ENCODE assay signal across 1 cellular context in genomic region chr2:171893824-171894611, GRCh38.
TF ChIP-seq lines count a peak whose summit lies in the region.

A gene with protein sequence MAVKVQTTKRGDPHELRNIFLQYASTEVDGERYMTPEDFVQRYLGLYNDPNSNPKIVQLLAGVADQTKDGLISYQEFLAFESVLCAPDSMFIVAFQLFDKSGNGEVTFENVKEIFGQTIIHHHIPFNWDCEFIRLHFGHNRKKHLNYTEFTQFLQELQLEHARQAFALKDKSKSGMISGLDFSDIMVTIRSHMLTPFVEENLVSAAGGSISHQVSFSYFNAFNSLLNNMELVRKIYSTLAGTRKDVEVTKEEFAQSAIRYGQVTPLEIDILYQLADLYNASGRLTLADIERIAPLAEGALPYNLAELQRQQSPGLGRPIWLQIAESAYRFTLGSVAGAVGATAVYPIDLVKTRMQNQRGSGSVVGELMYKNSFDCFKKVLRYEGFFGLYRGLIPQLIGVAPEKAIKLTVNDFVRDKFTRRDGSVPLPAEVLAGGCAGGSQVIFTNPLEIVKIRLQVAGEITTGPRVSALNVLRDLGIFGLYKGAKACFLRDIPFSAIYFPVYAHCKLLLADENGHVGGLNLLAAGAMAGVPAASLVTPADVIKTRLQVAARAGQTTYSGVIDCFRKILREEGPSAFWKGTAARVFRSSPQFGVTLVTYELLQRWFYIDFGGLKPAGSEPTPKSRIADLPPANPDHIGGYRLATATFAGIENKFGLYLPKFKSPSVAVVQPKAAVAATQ (minus strand): TSS chr2:171894244. CDS start chr2:171894214, 30 bp downstream.

TF ChIP-seq in K562, 482 proteins besides CTCF, POLR2A, EP300 and RAD21 (continued from another document and continues in another):
- TF ChIP-seq, protein P1, sequence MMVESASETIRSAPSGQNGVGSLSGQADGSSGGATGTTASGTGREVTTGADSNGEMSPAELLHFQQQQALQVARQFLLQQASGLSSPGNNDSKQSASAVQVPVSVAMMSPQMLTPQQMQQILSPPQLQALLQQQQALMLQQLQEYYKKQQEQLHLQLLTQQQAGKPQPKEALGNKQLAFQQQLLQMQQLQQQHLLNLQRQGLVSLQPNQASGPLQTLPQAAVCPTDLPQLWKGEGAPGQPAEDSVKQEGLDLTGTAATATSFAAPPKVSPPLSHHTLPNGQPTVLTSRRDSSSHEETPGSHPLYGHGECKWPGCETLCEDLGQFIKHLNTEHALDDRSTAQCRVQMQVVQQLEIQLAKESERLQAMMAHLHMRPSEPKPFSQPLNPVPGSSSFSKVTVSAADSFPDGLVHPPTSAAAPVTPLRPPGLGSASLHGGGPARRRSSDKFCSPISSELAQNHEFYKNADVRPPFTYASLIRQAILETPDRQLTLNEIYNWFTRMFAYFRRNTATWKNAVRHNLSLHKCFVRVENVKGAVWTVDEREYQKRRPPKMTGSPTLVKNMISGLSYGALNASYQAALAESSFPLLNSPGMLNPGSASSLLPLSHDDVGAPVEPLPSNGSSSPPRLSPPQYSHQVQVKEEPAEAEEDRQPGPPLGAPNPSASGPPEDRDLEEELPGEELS (CRISPR knock-in tag; IDR thresholded peaks at IDR 0.05; ENCODE audit: borderline replicate concordance), result peak; percentile 85; the same call in 1 of the 2 replicates
- TF ChIP-seq ZSCAN29 (IDR thresholded peaks at IDR 0.05), result no peak
- 0 out of 4 replicates have a peak, but pooled peaks of 1 of the 2 experiments have one; percentile 1 for TF ChIP-seq RCOR1 (IDR thresholded peaks at IDR 0.05; ENCODE audit: borderline replicate concordance in 1 of 2, low read depth in 2 of 2, low read length in 2 of 2)
- TF ChIP-seq SP2 (IDR thresholded peaks at IDR 0.05; ENCODE audit: extremely low read depth, low read depth, low read length, poor library complexity, severe bottlenecking), result no peak
- no peak for TF ChIP-seq RBM15 (IDR thresholded peaks at IDR 0.05; ENCODE audit: insufficient read depth, low read length)
- no peak for TF ChIP-seq PURB (CRISPR knock-in tag; IDR thresholded peaks at IDR 0.05; ENCODE audit: low read depth)
- no peak for TF ChIP-seq FIP1L1 (IDR thresholded peaks at IDR 0.05; ENCODE audit: low read depth, low read length, poor library complexity, severe bottlenecking)
- no peak for TF ChIP-seq POLR3G (IDR thresholded peaks at IDR 0.05; ENCODE audit: extremely low read depth, insufficient read length, insufficient replicate concordance)
- peak; percentile 27 to 74; a peak in 3 of 4 replicates for TF ChIP-seq HDAC1 (IDR thresholded peaks at IDR 0.05)
- no peak for TF ChIP-seq ILF3 (IDR thresholded peaks at IDR 0.05; ENCODE audit: borderline replicate concordance)
- TF ChIP-seq NFATC3 (IDR thresholded peaks at IDR 0.05), result no peak
- TF ChIP-seq ZNF584 (CRISPR knock-in tag; IDR thresholded peaks at IDR 0.05; ENCODE audit: low read depth), result peak; percentile 61; the same call in 1 of the 2 replicates
- TF ChIP-seq, protein P2, sequence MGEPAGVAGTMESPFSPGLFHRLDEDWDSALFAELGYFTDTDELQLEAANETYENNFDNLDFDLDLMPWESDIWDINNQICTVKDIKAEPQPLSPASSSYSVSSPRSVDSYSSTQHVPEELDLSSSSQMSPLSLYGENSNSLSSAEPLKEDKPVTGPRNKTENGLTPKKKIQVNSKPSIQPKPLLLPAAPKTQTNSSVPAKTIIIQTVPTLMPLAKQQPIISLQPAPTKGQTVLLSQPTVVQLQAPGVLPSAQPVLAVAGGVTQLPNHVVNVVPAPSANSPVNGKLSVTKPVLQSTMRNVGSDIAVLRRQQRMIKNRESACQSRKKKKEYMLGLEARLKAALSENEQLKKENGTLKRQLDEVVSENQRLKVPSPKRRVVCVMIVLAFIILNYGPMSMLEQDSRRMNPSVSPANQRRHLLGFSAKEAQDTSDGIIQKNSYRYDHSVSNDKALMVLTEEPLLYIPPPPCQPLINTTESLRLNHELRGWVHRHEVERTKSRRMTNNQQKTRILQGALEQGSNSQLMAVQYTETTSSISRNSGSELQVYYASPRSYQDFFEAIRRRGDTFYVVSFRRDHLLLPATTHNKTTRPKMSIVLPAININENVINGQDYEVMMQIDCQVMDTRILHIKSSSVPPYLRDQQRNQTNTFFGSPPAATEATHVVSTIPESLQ (CRISPR knock-in tag; IDR thresholded peaks at IDR 0.05), result 0 out of 2 replicates have a peak, but pooled peaks have one; percentile 42
- peak; percentile 89 for TF ChIP-seq MTA3 (IDR thresholded peaks at IDR 0.05; ENCODE audit: borderline replicate concordance)
- TF ChIP-seq, protein P3, sequence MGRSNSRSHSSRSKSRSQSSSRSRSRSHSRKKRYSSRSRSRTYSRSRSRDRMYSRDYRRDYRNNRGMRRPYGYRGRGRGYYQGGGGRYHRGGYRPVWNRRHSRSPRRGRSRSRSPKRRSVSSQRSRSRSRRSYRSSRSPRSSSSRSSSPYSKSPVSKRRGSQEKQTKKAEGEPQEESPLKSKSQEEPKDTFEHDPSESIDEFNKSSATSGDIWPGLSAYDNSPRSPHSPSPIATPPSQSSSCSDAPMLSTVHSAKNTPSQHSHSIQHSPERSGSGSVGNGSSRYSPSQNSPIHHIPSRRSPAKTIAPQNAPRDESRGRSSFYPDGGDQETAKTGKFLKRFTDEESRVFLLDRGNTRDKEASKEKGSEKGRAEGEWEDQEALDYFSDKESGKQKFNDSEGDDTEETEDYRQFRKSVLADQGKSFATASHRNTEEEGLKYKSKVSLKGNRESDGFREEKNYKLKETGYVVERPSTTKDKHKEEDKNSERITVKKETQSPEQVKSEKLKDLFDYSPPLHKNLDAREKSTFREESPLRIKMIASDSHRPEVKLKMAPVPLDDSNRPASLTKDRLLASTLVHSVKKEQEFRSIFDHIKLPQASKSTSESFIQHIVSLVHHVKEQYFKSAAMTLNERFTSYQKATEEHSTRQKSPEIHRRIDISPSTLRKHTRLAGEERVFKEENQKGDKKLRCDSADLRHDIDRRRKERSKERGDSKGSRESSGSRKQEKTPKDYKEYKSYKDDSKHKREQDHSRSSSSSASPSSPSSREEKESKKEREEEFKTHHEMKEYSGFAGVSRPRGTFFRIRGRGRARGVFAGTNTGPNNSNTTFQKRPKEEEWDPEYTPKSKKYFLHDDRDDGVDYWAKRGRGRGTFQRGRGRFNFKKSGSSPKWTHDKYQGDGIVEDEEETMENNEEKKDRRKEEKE (IDR thresholded peaks at IDR 0.05; ENCODE audit: borderline replicate concordance in 1 of 2, control insufficient read depth in 1 of 2, low read depth in 2 of 2, low read length in 1 of 2), result no peak
- TF ChIP-seq CTBP1 (IDR thresholded peaks at IDR 0.05; ENCODE audit: borderline replicate concordance), result peak; percentile 97
- no peak for TF ChIP-seq ZBTB8A (IDR thresholded peaks at IDR 0.05; ENCODE audit: partially characterized antibody)
- peak; percentile 58; the same call in 1 of the 2 replicates for TF ChIP-seq GTF2F1 (IDR thresholded peaks at IDR 0.05; ENCODE audit: low read depth, low read length)
- no peak for TF ChIP-seq SMARCB1 (IDR thresholded peaks at IDR 0.05; ENCODE audit: insufficient read length, low read depth)
- TF ChIP-seq, protein P4, sequence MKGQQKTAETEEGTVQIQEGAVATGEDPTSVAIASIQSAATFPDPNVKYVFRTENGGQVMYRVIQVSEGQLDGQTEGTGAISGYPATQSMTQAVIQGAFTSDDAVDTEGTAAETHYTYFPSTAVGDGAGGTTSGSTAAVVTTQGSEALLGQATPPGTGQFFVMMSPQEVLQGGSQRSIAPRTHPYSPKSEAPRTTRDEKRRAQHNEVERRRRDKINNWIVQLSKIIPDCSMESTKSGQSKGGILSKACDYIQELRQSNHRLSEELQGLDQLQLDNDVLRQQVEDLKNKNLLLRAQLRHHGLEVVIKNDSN (CRISPR knock-in tag; IDR thresholded peaks at IDR 0.05), result no peak
- TF ChIP-seq POLR2B (IDR thresholded peaks at IDR 0.05; ENCODE audit: low read depth, partially characterized antibody), result peak; percentile 71
- no peak for TF ChIP-seq PHB2 (IDR thresholded peaks at IDR 0.05; ENCODE audit: low read depth)
- peak; percentile 96 for TF ChIP-seq RB1 (IDR thresholded peaks at IDR 0.05; ENCODE audit: low read depth)
- peak; percentile 35 for TF ChIP-seq ASH1L (IDR thresholded peaks at IDR 0.05; ENCODE audit: borderline replicate concordance, low read depth, partially characterized antibody)
- TF ChIP-seq ZSCAN32 (CRISPR knock-in tag; IDR thresholded peaks at IDR 0.05), result no peak
- TF ChIP-seq ESRRA (IDR thresholded peaks at IDR 0.05; ENCODE audit: borderline replicate concordance, low read depth), result peak; percentile 91
- no peak for TF ChIP-seq SAFB2 (IDR thresholded peaks at IDR 0.05; ENCODE audit: borderline replicate concordance, low read depth, low read length, severe bottlenecking)
- TF ChIP-seq OTX1 (CRISPR knock-in tag; IDR thresholded peaks at IDR 0.05), result peak; percentile 74; the same call in 1 of the 2 replicates
- TF ChIP-seq CSDE1 (IDR thresholded peaks at IDR 0.05), result no peak
- no peak for TF ChIP-seq BACH1 (tag; IDR thresholded peaks at IDR 0.05)
- TF ChIP-seq FOXO4 (CRISPR knock-in tag; IDR thresholded peaks at IDR 0.05), result no peak
- no peak for TF ChIP-seq BRCA1 (IDR thresholded peaks at IDR 0.05)
- TF ChIP-seq BRCA1 (CRISPR knock-in tag; IDR thresholded peaks at IDR 0.05), result no peak
- 0 out of 2 replicates have a peak, but pooled peaks have one; percentile 35 for TF ChIP-seq KLF1 (tag; IDR thresholded peaks at IDR 0.05)
- no peak; the same call in none of the 2 replicates for TF ChIP-seq POLR2AphosphoS5 (IDR thresholded peaks at IDR 0.05; ENCODE audit: control insufficient read depth, insufficient read depth, low read depth, low read length)
- no peak for TF ChIP-seq CBFB (CRISPR knock-in tag; IDR thresholded peaks at IDR 0.05)
- no peak for TF ChIP-seq CREBBP (IDR thresholded peaks at IDR 0.05; ENCODE audit: low read depth, low read length)
- no peak for TF ChIP-seq NR2C2 (CRISPR knock-in tag; IDR thresholded peaks at IDR 0.05)
- peak; percentile 52 for TF ChIP-seq NR2C2 (tag; IDR thresholded peaks at IDR 0.05)
- peak; percentile 55 for TF ChIP-seq HNRNPLL (IDR thresholded peaks at IDR 0.05; ENCODE audit: low read depth, low read length, poor library complexity, severe bottlenecking)
- no peak for TF ChIP-seq KLF16 (IDR thresholded peaks at IDR 0.05)
- peak; percentile 76; the same call in 1 of the 2 replicates for TF ChIP-seq ZNF431 (CRISPR knock-in tag; IDR thresholded peaks at IDR 0.05)
- TF ChIP-seq ZNF785 (CRISPR knock-in tag; IDR thresholded peaks at IDR 0.05), result no peak
- TF ChIP-seq, protein P5, sequence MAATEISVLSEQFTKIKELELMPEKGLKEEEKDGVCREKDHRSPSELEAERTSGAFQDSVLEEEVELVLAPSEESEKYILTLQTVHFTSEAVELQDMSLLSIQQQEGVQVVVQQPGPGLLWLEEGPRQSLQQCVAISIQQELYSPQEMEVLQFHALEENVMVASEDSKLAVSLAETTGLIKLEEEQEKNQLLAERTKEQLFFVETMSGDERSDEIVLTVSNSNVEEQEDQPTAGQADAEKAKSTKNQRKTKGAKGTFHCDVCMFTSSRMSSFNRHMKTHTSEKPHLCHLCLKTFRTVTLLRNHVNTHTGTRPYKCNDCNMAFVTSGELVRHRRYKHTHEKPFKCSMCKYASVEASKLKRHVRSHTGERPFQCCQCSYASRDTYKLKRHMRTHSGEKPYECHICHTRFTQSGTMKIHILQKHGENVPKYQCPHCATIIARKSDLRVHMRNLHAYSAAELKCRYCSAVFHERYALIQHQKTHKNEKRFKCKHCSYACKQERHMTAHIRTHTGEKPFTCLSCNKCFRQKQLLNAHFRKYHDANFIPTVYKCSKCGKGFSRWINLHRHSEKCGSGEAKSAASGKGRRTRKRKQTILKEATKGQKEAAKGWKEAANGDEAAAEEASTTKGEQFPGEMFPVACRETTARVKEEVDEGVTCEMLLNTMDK (IDR thresholded peaks at IDR 0.05; ENCODE audit: borderline replicate concordance, insufficient read depth, low read depth, low read length, poor library complexity, severe bottlenecking), result no peak
- TF ChIP-seq SRSF7 (optimal IDR thresholded peaks at IDR 0.05; ENCODE audit: low read depth, low read length), result no peak
- TF ChIP-seq NEUROD1 (IDR thresholded peaks at IDR 0.05; ENCODE audit: borderline replicate concordance, low read depth, low read length, partially characterized antibody), result peak; percentile 14
- TF ChIP-seq SRF (CRISPR knock-in tag; IDR thresholded peaks at IDR 0.05), result no peak
- TF ChIP-seq ZNF780A (CRISPR knock-in tag; IDR thresholded peaks at IDR 0.05), result no peak
- TF ChIP-seq, protein P6, sequence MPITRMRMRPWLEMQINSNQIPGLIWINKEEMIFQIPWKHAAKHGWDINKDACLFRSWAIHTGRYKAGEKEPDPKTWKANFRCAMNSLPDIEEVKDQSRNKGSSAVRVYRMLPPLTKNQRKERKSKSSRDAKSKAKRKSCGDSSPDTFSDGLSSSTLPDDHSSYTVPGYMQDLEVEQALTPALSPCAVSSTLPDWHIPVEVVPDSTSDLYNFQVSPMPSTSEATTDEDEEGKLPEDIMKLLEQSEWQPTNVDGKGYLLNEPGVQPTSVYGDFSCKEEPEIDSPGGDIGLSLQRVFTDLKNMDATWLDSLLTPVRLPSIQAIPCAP (CRISPR knock-in tag; IDR thresholded peaks at IDR 0.05; ENCODE audit: borderline replicate concordance), result no peak
- TF ChIP-seq ZFP30 (CRISPR knock-in tag; IDR thresholded peaks at IDR 0.05; ENCODE audit: borderline replicate concordance), result no peak
- no peak; the same call in 1 of the 2 replicates for TF ChIP-seq SMARCE1 (IDR thresholded peaks at IDR 0.05)
- TF ChIP-seq, protein P7, sequence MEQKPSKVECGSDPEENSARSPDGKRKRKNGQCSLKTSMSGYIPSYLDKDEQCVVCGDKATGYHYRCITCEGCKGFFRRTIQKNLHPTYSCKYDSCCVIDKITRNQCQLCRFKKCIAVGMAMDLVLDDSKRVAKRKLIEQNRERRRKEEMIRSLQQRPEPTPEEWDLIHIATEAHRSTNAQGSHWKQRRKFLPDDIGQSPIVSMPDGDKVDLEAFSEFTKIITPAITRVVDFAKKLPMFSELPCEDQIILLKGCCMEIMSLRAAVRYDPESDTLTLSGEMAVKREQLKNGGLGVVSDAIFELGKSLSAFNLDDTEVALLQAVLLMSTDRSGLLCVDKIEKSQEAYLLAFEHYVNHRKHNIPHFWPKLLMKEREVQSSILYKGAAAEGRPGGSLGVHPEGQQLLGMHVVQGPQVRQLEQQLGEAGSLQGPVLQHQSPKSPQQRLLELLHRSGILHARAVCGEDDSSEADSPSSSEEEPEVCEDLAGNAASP (IDR thresholded peaks at IDR 0.05), result no peak
- peak; percentile 31; the same call in 1 of the 2 replicates for TF ChIP-seq JUND (IDR thresholded peaks at IDR 0.05; ENCODE audit: borderline replicate concordance, low read depth, low read length)
- TF ChIP-seq JUND (tag; IDR thresholded peaks at IDR 0.05; ENCODE audit: borderline replicate concordance, low read depth, low read length), result no peak; the same call in 2 of the 3 replicates
